In the genomic region with DNA sequence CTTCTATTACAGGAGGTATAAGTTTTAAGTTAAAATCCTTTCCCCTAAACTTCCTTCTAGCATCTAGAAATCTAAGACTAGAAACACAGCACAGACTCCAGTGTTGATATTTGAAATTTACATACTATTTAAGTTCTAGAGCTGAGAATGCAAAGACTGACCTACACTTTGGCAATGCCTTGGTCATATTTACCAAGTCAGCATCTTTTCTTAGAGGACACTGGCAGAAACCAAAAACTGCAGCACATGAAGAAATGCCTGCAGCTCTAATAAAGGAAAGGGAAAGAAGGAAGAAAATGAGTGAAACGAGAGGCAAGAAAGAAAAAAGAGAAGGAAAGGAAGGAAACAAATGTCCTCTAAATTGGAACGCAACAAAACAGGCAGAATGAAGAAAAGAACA, we compare ENCODE assay signal across 8 cellular contexts.
"Had no signal": no experiment of that assay in that cellular context is flagged by ENCODE, and none has a peak within 500 bp of the region (broad histone marks: within the 10 kb centered on the region; RNA-seq: fewer than 3 reads in every experiment).

No MANE protein-coding gene starts in this region.

- FAIRE-seq: G401.6, GM12878, GM12891, GM12892, GM18507, GM19239 had no signal

- H3K4me3 ChIP-seq: GM12878 had no signal

- DNase-seq: GDM1, GF-D8 had no signal
